Comparison of ENCODE assay signal across 25 cellular contexts in the genomic region with DNA sequence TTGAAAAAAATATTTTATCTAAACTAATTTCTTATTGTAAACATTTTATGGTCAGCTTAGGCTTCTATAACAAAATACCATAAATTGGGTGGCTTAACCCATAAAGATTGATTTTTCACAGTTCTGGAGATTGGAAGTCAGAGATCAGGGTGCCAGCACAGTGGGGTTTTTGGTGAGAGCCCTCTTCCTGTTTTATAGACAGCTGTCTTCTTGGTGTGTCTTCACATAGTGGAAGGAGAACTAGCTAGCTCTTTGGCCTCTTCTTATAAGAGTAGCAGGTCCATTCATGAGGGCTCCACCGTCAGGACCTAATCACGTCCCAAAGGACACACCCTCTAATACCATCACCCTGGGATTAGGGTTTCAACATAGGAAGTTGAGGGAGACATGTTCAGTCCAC.
"Had no signal": no experiment of that assay in that cellular context is flagged by ENCODE, and none has a peak within 500 bp of the region (broad histone marks: within the 10 kb centered on the region; RNA-seq: fewer than 3 reads in every experiment).

No MANE protein-coding gene starts in this region.

- H3K4me1 Mint-ChIP-seq: activated naive CD4-positive, alpha-beta T cell treated with anti-CD3 and anti-CD28 coated beads, Interleukin-2, amount 50 U/mL, for 24 hours; activated T-helper 17 cell treated with anti-CD3 and anti-CD28 coated beads, Interleukin-2, amount 50 U/mL, for 72 hours; brain; stimulated activated memory B cell treated with anti-CD40 and anti-IgM and Interleukin-4, amounts not matched to agents 10 μg/mL and 1 μg/mL and 100 μg/mL, for 72 hours had no signal

- H3K27me3 Mint-ChIP-seq: activated CD4-positive, alpha-beta memory T cell treated with anti-CD3 and anti-CD28 coated beads for 36 hours; activated naive CD4-positive, alpha-beta T cell treated with anti-CD3 and anti-CD28 coated beads, Interleukin-2, amount 50 U/mL, for 24 hours; activated T-helper 17 cell treated with anti-CD3 and anti-CD28 coated beads, Interleukin-2, amount 50 U/mL, for 72 hours; brain; progenitor cell of endocrine pancreas; stimulated activated memory B cell treated with anti-CD40 and anti-IgM and Interleukin-4, amounts not matched to agents 10 μg/mL and 1 μg/mL and 100 μg/mL, for 72 hours; stimulated activated naive CD8-positive, alpha-beta T cell treated with anti-CD3 and anti-CD28 coated beads, Interleukin-15, amount 100 ng/mL, for 72 hours; T-cell; type B pancreatic cell had no signal

- H3K27ac Mint-ChIP-seq: activated CD4-positive, alpha-beta memory T cell treated with anti-CD3 and anti-CD28 coated beads for 36 hours; activated naive CD4-positive, alpha-beta T cell treated with anti-CD3 and anti-CD28 coated beads, Interleukin-2, amount 50 U/mL, for 24 hours; activated T-helper 17 cell treated with anti-CD3 and anti-CD28 coated beads, Interleukin-2, amount 50 U/mL, for 72 hours; brain; nephron progenitor cell; progenitor cell of endocrine pancreas; stimulated activated memory B cell treated with anti-CD40 and anti-IgM and Interleukin-4, amounts not matched to agents 10 μg/mL and 1 μg/mL and 100 μg/mL, for 72 hours; stimulated activated naive CD8-positive, alpha-beta T cell treated with anti-CD3 and anti-CD28 coated beads, Interleukin-15, amount 100 ng/mL, for 72 hours; T-helper 2 cell treated with Interferon-gamma antibody and Interleukin-4, amounts not matched to agents 5 μg/mL and 100 μg/mL, for 36 hours; type B pancreatic cell had no signal

- DNase-seq: activated CD4-positive, alpha-beta memory T cell treated with anti-CD3 and anti-CD28 coated beads for 36 hours; activated CD4-positive, alpha-beta T cell treated with anti-CD3 and anti-CD28 coated beads for 4 hours; activated gamma-delta T cell treated with Interleukin-2 at 50 U/mL for 16 hours; activated T-cell treated with anti-CD3 and anti-CD28 coated beads, Interleukin-2, amount 50 U/mL, for 4 hours; cerebellar nuclear complex; colonic mucosa; left cardiac atrium; left ventricle myocardium superior; mucosa of descending colon; nephron progenitor cell; ovary; sigmoid colon; small intestine; stimulated activated CD4-positive, alpha-beta T cell treated with anti-CD3 and anti-CD28 coated beads, Interleukin-4, amount 100 ng/mL, for 24 hours; stimulated activated naive CD8-positive, alpha-beta T cell treated with anti-CD3 and anti-CD28 coated beads, Interleukin-15, amount 100 ng/mL, for 72 hours; substantia nigra; T-cell had no signal

- H3K36me3 Mint-ChIP-seq: stimulated activated memory B cell treated with anti-CD40 and anti-IgM and Interleukin-4, amounts not matched to agents 10 μg/mL and 1 μg/mL and 100 μg/mL, for 72 hours had no signal

- ATAC-seq: activated T-cell treated with anti-CD3 and anti-CD28 coated beads, Interleukin-2, amount 50 U/mL, for 4 hours; activated T-helper 17 cell treated with anti-CD3 and anti-CD28 coated beads, Interleukin-2, amount 50 U/mL, for 72 hours; gastroesophageal sphincter; left cardiac atrium; left ventricle myocardium superior; mucosa of descending colon; stimulated activated memory B cell treated with anti-CD40 and anti-IgM and Interleukin-4, amounts not matched to agents 10 μg/mL and 1 μg/mL and 100 μg/mL, for 72 hours; stimulated activated naive CD8-positive, alpha-beta T cell treated with anti-CD3 and anti-CD28 coated beads, Interleukin-15, amount 100 ng/mL, for 72 hours; T-cell had no signal

- H3K9me3 Mint-ChIP-seq: activated CD4-positive, alpha-beta memory T cell treated with anti-CD3 and anti-CD28 coated beads for 36 hours; activated naive CD4-positive, alpha-beta T cell treated with anti-CD3 and anti-CD28 coated beads, Interleukin-2, amount 50 U/mL, for 24 hours; activated T-cell treated with anti-CD3 and anti-CD28 coated beads, Interleukin-2, amount 50 U/mL, for 4 hours; activated T-helper 17 cell treated with anti-CD3 and anti-CD28 coated beads, Interleukin-2, amount 50 U/mL, for 72 hours; stimulated activated memory B cell treated with anti-CD40 and anti-IgM and Interleukin-4, amounts not matched to agents 10 μg/mL and 1 μg/mL and 100 μg/mL, for 72 hours; T-cell; T-helper 2 cell treated with Interferon-gamma antibody and Interleukin-4, amounts not matched to agents 5 μg/mL and 100 μg/mL, for 36 hours; type B pancreatic cell had no signal

- H3K4me3 Mint-ChIP-seq: activated CD4-positive, alpha-beta memory T cell treated with anti-CD3 and anti-CD28 coated beads for 36 hours; activated naive CD4-positive, alpha-beta T cell treated with anti-CD3 and anti-CD28 coated beads, Interleukin-2, amount 50 U/mL, for 24 hours; activated T-cell treated with anti-CD3 and anti-CD28 coated beads, Interleukin-2, amount 50 U/mL, for 4 hours; activated T-helper 17 cell treated with anti-CD3 and anti-CD28 coated beads, Interleukin-2, amount 50 U/mL, for 72 hours; brain; nephron progenitor cell; stimulated activated memory B cell treated with anti-CD40 and anti-IgM and Interleukin-4, amounts not matched to agents 10 μg/mL and 1 μg/mL and 100 μg/mL, for 72 hours; stimulated activated naive CD8-positive, alpha-beta T cell treated with anti-CD3 and anti-CD28 coated beads, Interleukin-15, amount 100 ng/mL, for 72 hours; T-cell; T-helper 2 cell treated with Interferon-gamma antibody and Interleukin-4, amounts not matched to agents 5 μg/mL and 100 μg/mL, for 36 hours; type B pancreatic cell had no signal
